ENCODE assay signal across 14 cellular contexts in genomic region chr3:188839187-188839695, GRCh38.
A peak's percentile ranks its signal among the peaks of the same experiment; 100 is the strongest.
DNase-seq lines count a peak whose midpoint lies in the region; ATAC-seq, FAIRE-seq and TF ChIP-seq lines count a peak whose summit lies in the region.
"Had no signal": no experiment of that assay in that cellular context is flagged by ENCODE, and none has a peak within 500 bp of the region (broad histone marks: within the 10 kb centered on the region; RNA-seq: fewer than 3 reads in every experiment).

No MANE protein-coding gene starts in this region.

- H3K4me3 ChIP-seq in keratinocyte (ENCODE audit: control insufficient read depth in 2 of 3, extremely low read depth in 1 of 3, insufficient read depth in 2 of 3, low read depth in 1 of 3, low read length in 3 of 3) (no peak overlapping the region), suprapubic skin (no peak overlapping the region)
- H3K4me3 ChIP-seq: Peyer's patch had no signal

- no peak overlapping the region for H3K4me2 ChIP-seq in keratinocyte (ENCODE audit: control insufficient read depth, extremely low read depth, insufficient read depth, low read depth, low read length)
- H3K4me2 ChIP-seq: KMS-11 had no signal

- dilution Hi-C loops in keratinocyte (cut with MboI; ENCODE audit: extremely low pct_ligation_motif_present, low sequenced_read_pairs) = no loop called here

- no peak for TF ChIP-seq POLR2A in suprapubic skin (IDR thresholded peaks at IDR 0.05)

- DNase-seq in NCI-H748 (lab: John Stamatoyannopoulos, UW; ENCODE audit: unreplicated experiment) (peak; percentile 19), NCI-H748 treated with DMSO at 0.1 percent for 48 hours (lab: John Stamatoyannopoulos, UW) (no peak), NCI-H1930 (lab: John Stamatoyannopoulos, UW) (peak; percentile 38 to 52), keratinocyte (ENCODE audit: low read depth, low spot score) (no peak), NCI-H187 (lab: John Stamatoyannopoulos, UW) (no peak), suprapubic skin (ENCODE audit: low spot score in 2 of 2) (no peak), LoVo (ENCODE audit: low spot score) (no peak)
- DNase-seq: AML-193, Calu3, NCI-H526 treated with DMSO at 0.1 percent for 48 hours, Peyer's patch, SHP77 treated with DMSO at 0.1 percent for 48 hours had no signal

- no peaks in the 10 kb centered on the region for H3K9me1 ChIP-seq in keratinocyte (ENCODE audit: control insufficient read depth, extremely low read depth, insufficient read depth, low read length)

- H2AFZ ChIP-seq in keratinocyte (ENCODE audit: control insufficient read depth, low read length) = no peak overlapping the region

- FAIRE-seq in keratinocyte (lab: Jason Lieb, UNC) = peak; percentile 53

- H3K9me3 ChIP-seq in keratinocyte (ENCODE audit: control insufficient read depth, low read depth, low read length) (no peaks in the 10 kb centered on the region), suprapubic skin (no peaks in the 10 kb centered on the region)
- H3K9me3 ChIP-seq: Peyer's patch had no signal

- H3K4me1 ChIP-seq in keratinocyte (ENCODE audit: control insufficient read depth, extremely low read depth, insufficient read depth, low read length) (peaks cover 2% of the 10 kb centered on the region), suprapubic skin (peaks cover 15% of the 10 kb centered on the region)
- H3K4me1 ChIP-seq: Peyer's patch had no signal

- ATAC-seq in GM18858 (IDR thresholded peaks at IDR 0.05; ENCODE audit: unreplicated experiment) = no peak

- H3K36me3 ChIP-seq in keratinocyte (ENCODE audit: control insufficient read depth in 2 of 2, extremely low read depth in 1 of 2, insufficient read depth in 2 of 2, low read length in 2 of 2) (no peaks in the 10 kb centered on the region), suprapubic skin (no peaks in the 10 kb centered on the region)
- H3K36me3 ChIP-seq: Peyer's patch had no signal

- TF ChIP-seq CTCF in keratinocyte (optimal IDR thresholded peaks at IDR 0.05 in 1 of 3, IDR thresholded peaks at IDR 0.05 in 1 of 3, conservative IDR thresholded peaks at IDR 0.05 in 1 of 3; ENCODE audit: extremely low read depth in 1 of 3, insufficient read depth in 2 of 3, low read length in 3 of 3) (no peak), suprapubic skin (IDR thresholded peaks at IDR 0.05) (no peak)

- H3K79me2 ChIP-seq in keratinocyte (ENCODE audit: control insufficient read depth, insufficient read depth, low read length) = no peaks in the 10 kb centered on the region

- H4K20me1 ChIP-seq in keratinocyte (ENCODE audit: control insufficient read depth, extremely low read depth, insufficient read depth, low read length) = no peaks in the 10 kb centered on the region

- WGBS in suprapubic skin = 95% methylated on average over 8 of the region's 8 CpGs

- H3K27me3 ChIP-seq in keratinocyte (ENCODE audit: control insufficient read depth, extremely low read depth, insufficient read depth, low read length) (no peaks in the 10 kb centered on the region), suprapubic skin (no peaks in the 10 kb centered on the region)
- H3K27me3 ChIP-seq: Peyer's patch had no signal

- no peak overlapping the region for H3K9ac ChIP-seq in keratinocyte (ENCODE audit: control insufficient read depth, extremely low read depth, insufficient read depth, low read length)
- H3K9ac ChIP-seq: KMS-11 had no signal

- H3K27ac ChIP-seq in keratinocyte (ENCODE audit: control insufficient read depth, insufficient read depth, low read length) = no peak overlapping the region
- H3K27ac ChIP-seq in suprapubic skin = no peak overlapping the region
- H3K27ac ChIP-seq: KMS-11, Peyer's patch had no signal

- TF ChIP-seq EP300 in suprapubic skin (IDR thresholded peaks at IDR 0.05) = no peak

Comparison
In these comparisons a context has a peak if more than half of its experiments do, and no peak if none do; other contexts are left out.
1. DNase-seq: peak in NCI-H748 (single experiment) and NCI-H1930 (2 of 2); none in NCI-H748 treated with DMSO at 0.1 percent for 48 hours (single experiment), keratinocyte (single experiment), NCI-H187 (0 of 2), suprapubic skin (0 of 2) and LoVo (single experiment).